ENCODE assay signal across 9 cellular contexts in genomic region chr3:3693593-3693992, GRCh38.
"Had no signal": no experiment of that assay in that cellular context is flagged by ENCODE, and none has a peak within 500 bp of the region (broad histone marks: within the 10 kb centered on the region; RNA-seq: fewer than 3 reads in every experiment).

No MANE protein-coding gene starts in this region.

- ATAC-seq: GM23338, HCT116 had no signal

- H3K4me3 Mint-ChIP-seq: GM23338, H9, HFFc6 had no signal

- H3K4me1 Mint-ChIP-seq: GM23338 had no signal

- H3K27ac ChIP-seq: GM23248 had no signal

- H3K4me1 ChIP-seq: HAP-1 had no signal

- H3K27ac Mint-ChIP-seq: GM23338, H9, HFFc6 had no signal

- H3K9me3 ChIP-seq: HAP-1 had no signal

- H3K36me3 ChIP-seq: HAP-1 had no signal

- DNase-seq: GM23248, GOT3, H7, H9, HCEC 1CT, HFFc6 had no signal

- H3K4me3 ChIP-seq: GM23248, GM23338, HAP-1 had no signal
